Comparison of ENCODE assay signal across 7 cellular contexts in genomic region chr20:34111057-34111711, GRCh38. TPM values are rescaled to one million over a fixed set of nuclear protein-coding genes. Genes with fewer than 3 reads are reported as not detected.
DNase-seq lines count a peak whose midpoint lies in the region; ATAC-seq and TF ChIP-seq lines count a peak whose summit lies in the region.

No MANE protein-coding gene starts in this region.

- peaks cover 39% of the 10 kb centered on the region for H3K4me1 Mint-ChIP-seq in activated naive CD8-positive, alpha-beta T cell treated with anti-CD3 and anti-CD28 coated beads, Interleukin-2, amount 10 ng/mL, durations not matched to agents 7 days and 5 days

- H3K27me3 ChIP-seq in Loucy (ENCODE audit: insufficient read depth, low read length, poor library complexity, severe bottlenecking) (peaks cover 7% of the 10 kb centered on the region), iPS DF 6.9 (ENCODE audit: control insufficient read depth, insufficient read depth, low read length) (no peaks in the 10 kb centered on the region), smooth muscle cell (ENCODE audit: low read depth) (no peaks in the 10 kb centered on the region)

- peak overlapping the region; percentile 99 for H3K27ac Mint-ChIP-seq in activated naive CD8-positive, alpha-beta T cell treated with anti-CD3 and anti-CD28 coated beads, Interleukin-2, amount 10 ng/mL, durations not matched to agents 7 days and 5 days

- H3K4me2 ChIP-seq in Loucy (ENCODE audit: low read depth, low read length, poor library complexity, severe bottlenecking) (peak overlapping the region; percentile 99), smooth muscle cell (peak overlapping the region; percentile 95)

- TF ChIP-seq CTCF in Loucy (conservative IDR thresholded peaks at IDR 0.05; ENCODE audit: low read length) (no peak), smooth muscle cell (IDR thresholded peaks at IDR 0.05; ENCODE audit: borderline replicate concordance, insufficient read depth, poor library complexity, severe bottlenecking) (no peak)

- H3K9me2 ChIP-seq in Loucy (replicated peaks; ENCODE audit: low read depth, low read length): no peaks in the 10 kb centered on the region

- H2AFZ ChIP-seq in Loucy (ENCODE audit: low read length) (peak overlapping the region; percentile 51; the same call in 1 of the 2 replicates), smooth muscle cell (ENCODE audit: low read depth) (no peak overlapping the region)

- H3K9ac ChIP-seq in Loucy (ENCODE audit: low read depth, low read length, poor library complexity, severe bottlenecking): peak overlapping the region; percentile 87
- H3K9ac ChIP-seq in smooth muscle cell (ENCODE audit: low read depth): peak overlapping the region; percentile 98

- H3K27ac ChIP-seq in iPS DF 6.9 (ENCODE audit: low read length): no peak overlapping the region
- peak overlapping the region; percentile 91 for H3K27ac ChIP-seq in smooth muscle cell (ENCODE audit: low read depth)

- H3K36me3 Mint-ChIP-seq in activated naive CD8-positive, alpha-beta T cell treated with anti-CD3 and anti-CD28 coated beads, Interleukin-2, amount 10 ng/mL, durations not matched to agents 7 days and 5 days: peaks cover 23% of the 10 kb centered on the region

- POLR2A ChIA-PET in activated naive CD8-positive, alpha-beta T cell treated with anti-CD3 and anti-CD28 coated beads, Interleukin-2, amount 10 ng/mL, durations not matched to agents 7 days and 5 days (lab: Charles Lee): interaction anchor here (0.7 to 3.7 kb wide), 12 partner anchors 11 to 667 kb away, joined by 3 to 48 read pairs (median 10); partner anchors contain the start of genes ACTL10, CBFA2T2, CHMP4B and RALY

- WGBS in iPS DF 6.9 (ENCODE audit: insufficient coverage, insufficient read length): no CpG with 5 or more reads among the region's 24 CpGs
- WGBS in smooth muscle cell (ENCODE audit: low lambda C conversion rate): 2% methylated on average over 24 of the region's 24 CpGs

- DNase-seq in GM03348 (ENCODE audit: low spot score) (peak; percentile 58), iPS DF 6.9 (ENCODE audit: low read depth, low spot score) (no peak), smooth muscle cell (lab: John Stamatoyannopoulos, UW; ENCODE audit: unreplicated experiment) (no peak), occipital lobe (lab: John Stamatoyannopoulos, UW) (no peak)
- DNase-seq in activated naive CD8-positive, alpha-beta T cell treated with anti-CD3 and anti-CD28 coated beads, Interleukin-2, amount 10 ng/mL, durations not matched to agents 7 days and 5 days: no peak

- peaks cover 6% of the 10 kb centered on the region; the same call in 1 of the 2 replicates for H3K36me3 ChIP-seq in Loucy (ENCODE audit: insufficient read depth, low read length)
- no peaks in the 10 kb centered on the region for H3K36me3 ChIP-seq in iPS DF 6.9 (ENCODE audit: control insufficient read depth, insufficient read depth, low read length)
- peaks cover 5% of the 10 kb centered on the region for H3K36me3 ChIP-seq in smooth muscle cell (ENCODE audit: low read depth)

- H3K4me3 Mint-ChIP-seq in activated naive CD8-positive, alpha-beta T cell treated with anti-CD3 and anti-CD28 coated beads, Interleukin-2, amount 10 ng/mL, durations not matched to agents 7 days and 5 days: peak overlapping the region; percentile 93

- peaks cover 1% of the 10 kb centered on the region for H3K9me3 Mint-ChIP-seq in activated naive CD8-positive, alpha-beta T cell treated with anti-CD3 and anti-CD28 coated beads, Interleukin-2, amount 10 ng/mL, durations not matched to agents 7 days and 5 days

- no peaks in the 10 kb centered on the region for H3F3A ChIP-seq in Loucy (ENCODE audit: low read depth)
- H3F3A ChIP-seq in smooth muscle cell (ENCODE audit: low read depth): no peaks in the 10 kb centered on the region

- no peaks in the 10 kb centered on the region for H3K27me3 Mint-ChIP-seq in activated naive CD8-positive, alpha-beta T cell treated with anti-CD3 and anti-CD28 coated beads, Interleukin-2, amount 10 ng/mL, durations not matched to agents 7 days and 5 days

- no peaks in the 10 kb centered on the region for H3K9me3 ChIP-seq in Loucy (ENCODE audit: insufficient read depth, low read depth, low read length)
- no peaks in the 10 kb centered on the region for H3K9me3 ChIP-seq in iPS DF 6.9 (ENCODE audit: control insufficient read depth, insufficient read depth, low read length)
- no peaks in the 10 kb centered on the region for H3K9me3 ChIP-seq in smooth muscle cell (replicated peaks; ENCODE audit: low read depth)

- H3K4me3 ChIP-seq in Loucy (ENCODE audit: low read length, poor library complexity, severe bottlenecking) (peak overlapping the region; percentile 84), iPS DF 6.9 (ENCODE audit: low read length) (peak overlapping the region; percentile 91), smooth muscle cell (peak overlapping the region; percentile 78)

- H4K20me1 ChIP-seq in Loucy (ENCODE audit: insufficient read depth, low read length, poor library complexity, severe bottlenecking) (peaks cover 55% of the 10 kb centered on the region), smooth muscle cell (ENCODE audit: low read depth) (peaks cover 54% of the 10 kb centered on the region)

- H3K79me2 ChIP-seq in Loucy (ENCODE audit: insufficient read depth, low read length) (peaks cover 58% of the 10 kb centered on the region), smooth muscle cell (ENCODE audit: low read depth) (peaks cover 56% of the 10 kb centered on the region)

- peaks cover 49% of the 10 kb centered on the region for H3K4me1 ChIP-seq in Loucy (ENCODE audit: insufficient read depth, low read length, poor library complexity, severe bottlenecking)
- H3K4me1 ChIP-seq in iPS DF 6.9 (ENCODE audit: control insufficient read depth, insufficient read depth, low read length): peaks cover 1% of the 10 kb centered on the region; the same call in 1 of the 2 replicates
- H3K4me1 ChIP-seq in smooth muscle cell (ENCODE audit: low read depth): peaks cover 17% of the 10 kb centered on the region

- no peak for ATAC-seq in activated naive CD8-positive, alpha-beta T cell treated with anti-CD3 and anti-CD28 coated beads, Interleukin-2, amount 10 ng/mL, durations not matched to agents 7 days and 5 days (ENCODE audit: low read depth)
- no peak for ATAC-seq in GM19351 (IDR thresholded peaks at IDR 0.05; ENCODE audit: unreplicated experiment)

RNA-seq across cellular contexts. Expression of gene EIF2S2, which starts 0.9 kb away (rescaled TPM):
- total RNA-seq in activated naive CD8-positive, alpha-beta T cell treated with anti-CD3 and anti-CD28 coated beads, Interleukin-2, amount 10 ng/mL, durations not matched to agents 7 days and 5 days: 10 to 100 TPM; 82.4 to 85.0 TPM
- total RNA-seq in smooth muscle cell: 68.8 and 69.8 TPM in 2 replicates
- 38.2 and 38.6 TPM in 2 replicates for polyA plus RNA-seq in smooth muscle cell
- total RNA-seq in occipital lobe: 43.8 TPM
